ENCODE assay signal across 8 cellular contexts in the genomic region with DNA sequence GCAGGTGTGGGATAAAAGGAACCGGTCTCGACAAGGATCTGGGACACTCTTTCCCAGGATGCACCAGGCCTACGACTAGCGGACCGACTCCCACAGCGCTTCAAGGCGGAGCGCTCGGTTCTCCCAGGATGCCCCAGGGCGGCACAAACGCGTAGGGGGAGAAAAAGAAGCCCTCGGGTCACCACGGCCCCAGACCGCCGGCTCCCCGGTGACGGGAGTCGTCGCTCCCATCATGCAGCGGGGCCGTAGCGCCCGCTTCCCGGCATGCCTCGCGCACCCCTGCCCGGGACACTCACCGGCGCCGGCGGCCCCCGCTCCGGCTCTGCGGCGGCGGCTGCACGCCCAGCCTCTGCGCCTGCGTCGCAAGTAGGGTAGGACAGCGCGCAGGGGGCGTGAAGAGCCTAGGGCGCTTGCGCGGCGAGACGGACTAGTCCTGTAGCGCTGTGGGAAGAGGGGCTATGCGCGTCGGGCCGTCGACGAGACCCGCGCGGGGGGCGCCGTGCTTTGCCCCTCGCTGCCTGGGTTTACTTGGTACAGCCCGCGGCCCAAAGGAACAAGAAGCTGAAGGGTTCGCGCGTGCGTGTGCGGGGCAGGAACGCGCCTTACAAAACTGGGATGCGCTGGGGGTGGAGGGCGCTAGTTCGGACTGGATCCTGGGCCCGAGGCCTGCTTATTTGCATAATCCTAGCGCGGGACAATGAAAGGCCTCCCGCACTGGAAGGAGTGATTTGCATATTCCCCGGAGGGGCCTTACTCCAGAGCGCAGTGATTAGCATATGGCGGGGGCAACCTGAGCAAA. TPM values are rescaled to one million over a fixed set of nuclear protein-coding genes. Genes with fewer than 3 reads are reported as not detected.
DNase-seq lines count a peak whose midpoint lies in the region; ATAC-seq and TF ChIP-seq lines count a peak whose summit lies in the region.

ZNF428 (minus strand) TSS at position 368 of the 799 bp plus-strand sequence. CDS start 5,325 bp downstream, outside the sequence.

- in situ Hi-C loops in GM13977 (cut with MboI; ENCODE audit: low pct_unique_long_range_greater_than_20kb, low sequenced_read_pairs, unreplicated experiment) = no loop called here

- peak; percentile 65 for TF ChIP-seq POLR2A in prostate gland (IDR thresholded peaks at IDR 0.05)

- intact Hi-C loops in left ventricle myocardium superior (cut with micrococcal nuclease) = no loop called here
- intact Hi-C loops in prostate gland (cut with DNase I) = no loop called here

- under 1% methylated on average over 64 of the region's 81 CpGs for WGBS in prostate gland

- ATAC-seq in HG02840 (IDR thresholded peaks at IDR 0.05; ENCODE audit: low FRiP score, unreplicated experiment) = peak; percentile 77
- ATAC-seq in left ventricle myocardium superior = peak; percentile 95

- peak within 1 kb of the TSS; percentile 68 to 73 for H3K4me3 ChIP-seq in prostate gland

- H3K9me3 ChIP-seq in prostate gland = no peaks in the 10 kb centered on the region

- H3K27ac ChIP-seq in angular gyrus (ENCODE audit: low read depth, low read length) = peak within 1 kb of the TSS; percentile 97
- peak within 1 kb of the TSS; percentile 91 for H3K27ac ChIP-seq in prostate gland

- H3K36me3 ChIP-seq in prostate gland = no peaks in the 10 kb centered on the region

- TF ChIP-seq CTCF in GM13977 (IDR thresholded peaks at IDR 0.05; ENCODE audit: extremely low read depth, insufficient read depth, missing control alignments) (no peak), prostate gland (IDR thresholded peaks at IDR 0.05) (peak in 1 of 4 experiments; percentile 18)

- H3K4me1 ChIP-seq in prostate gland (replicated peaks) = no peaks in the 10 kb centered on the region

- no peaks in the 10 kb centered on the region for H3K27me3 ChIP-seq in prostate gland (replicated peaks; ENCODE audit: insufficient read depth)

- DNase-seq in GM13977 (ENCODE audit: low spot score) (peak; percentile 95), NCI-H146 treated with DMSO at 0.1 percent for 48 hours (lab: John Stamatoyannopoulos, UW; ENCODE audit: unreplicated experiment) (peak; percentile 92), T-helper 2 cell (peak; percentile 71 to 93 (median 84)), left ventricle myocardium superior (peak; percentile 94), prostate gland (ENCODE audit: low spot score) (peak; percentile 83), ureter (ENCODE audit: low spot score) (peak; percentile 80)

RNA-seq across cellular contexts. Expression of gene ZNF428, which starts in this region (rescaled TPM):
- total RNA-seq in left ventricle myocardium superior (38.6 TPM), prostate gland (100 to 1,000 TPM in 1 of 2 donors, 10 to 100 TPM in 1; 51.7 to 108 TPM), ureter (30.2 TPM)

Comparison
In these comparisons a context has a peak if more than half of its experiments do, and no peak if none do; other contexts are left out.
1. Peak in every context shown above with its lines: DNase-seq, ATAC-seq, H3K4me3 ChIP-seq and H3K27ac ChIP-seq.